Comparison of ENCODE assay signal across 15 cellular contexts in the genomic region with DNA sequence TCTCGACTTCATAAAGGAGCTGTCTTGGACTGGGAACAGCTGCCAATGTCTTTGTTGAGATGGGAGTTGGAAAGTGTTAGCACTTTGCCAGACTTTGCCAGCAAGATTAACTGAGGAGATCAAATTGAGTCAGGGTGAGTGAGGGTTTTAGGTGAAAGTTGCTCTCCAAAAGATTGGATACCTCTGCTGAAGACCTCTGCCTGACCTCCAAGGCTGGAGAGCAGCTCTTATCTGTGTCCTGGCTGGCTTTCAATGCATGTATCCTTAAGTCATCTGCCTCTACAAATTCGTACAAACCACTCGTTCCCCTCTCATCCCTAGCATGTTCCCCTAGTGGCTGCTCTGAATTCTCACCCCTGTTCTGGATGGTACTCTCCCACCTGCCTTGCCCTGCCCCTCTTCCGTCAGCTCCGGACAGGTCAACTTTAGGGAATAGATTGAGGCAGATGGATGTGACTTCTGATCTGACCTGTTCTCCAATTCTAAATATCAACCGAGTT. TPM values are rescaled to one million over a fixed set of nuclear protein-coding genes. Genes with fewer than 3 reads are reported as not detected.
DNase-seq lines count a peak whose midpoint lies in the region; ATAC-seq and TF ChIP-seq lines count a peak whose summit lies in the region.
"Had no signal": no experiment of that assay in that cellular context is flagged by ENCODE, and none has a peak within 500 bp of the region (broad histone marks: within the 10 kb centered on the region; RNA-seq: fewer than 3 reads in every experiment).

A gene with protein sequence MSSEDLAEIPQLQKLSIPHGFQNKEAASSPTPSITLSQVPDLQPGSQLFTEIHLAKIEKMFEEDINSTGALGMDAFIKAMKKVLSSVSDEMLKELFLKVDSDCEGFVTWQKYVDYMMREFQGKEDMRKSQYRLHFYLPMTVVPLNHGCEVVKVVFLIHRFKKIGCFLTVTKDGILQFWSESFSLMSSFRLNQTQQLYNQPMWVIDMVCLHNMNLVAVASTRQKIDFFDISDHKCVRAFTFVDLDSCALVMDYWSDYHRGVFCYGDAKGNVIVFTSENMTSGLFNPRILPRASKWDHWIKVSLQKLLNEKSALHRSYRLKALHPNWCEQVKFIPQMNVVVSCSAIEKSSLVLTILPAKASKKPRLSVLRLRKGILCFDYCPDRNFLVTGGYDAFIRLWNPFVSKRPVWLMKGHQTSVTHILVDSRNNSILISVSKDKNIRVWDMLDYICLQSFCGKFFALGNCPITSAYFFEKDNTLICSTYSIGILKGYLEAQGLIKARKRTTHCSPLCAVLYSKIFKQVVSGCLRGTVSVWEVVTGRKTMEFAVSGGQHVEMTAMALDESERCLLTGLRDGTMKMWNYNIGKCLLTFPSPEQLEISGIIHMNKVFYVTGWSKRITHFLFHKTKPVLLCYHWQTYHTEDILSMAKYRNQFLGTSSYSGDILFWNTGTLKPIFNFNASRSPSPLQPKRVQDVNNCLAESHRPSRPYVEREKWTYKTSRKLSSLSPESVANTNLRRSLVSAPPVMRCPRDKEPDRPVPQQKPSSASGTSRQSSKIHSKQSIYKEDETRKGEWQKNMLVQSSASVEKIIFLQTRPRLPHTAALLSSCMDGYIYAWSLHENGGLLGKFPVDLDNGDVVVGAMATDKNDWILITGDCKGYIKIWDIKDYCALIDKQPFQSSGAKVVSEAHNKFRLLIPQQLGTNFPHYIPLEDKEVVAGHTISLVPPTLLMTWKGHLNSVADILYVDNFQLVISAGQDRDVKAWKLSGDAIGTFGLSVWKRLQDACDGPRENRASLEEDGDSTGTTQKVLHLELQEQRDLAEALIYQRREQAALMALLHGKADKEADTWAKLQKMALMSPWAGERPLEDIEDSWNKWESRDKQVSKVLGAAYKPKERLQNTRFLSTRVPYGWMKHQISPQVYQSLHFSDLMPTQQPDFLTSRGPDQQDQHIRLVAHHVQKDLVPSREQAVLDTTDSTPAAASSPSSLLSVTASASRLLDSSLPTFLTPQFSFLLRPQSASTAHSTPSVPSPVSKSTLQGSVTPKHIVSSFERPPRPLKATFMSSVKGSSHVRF (plus strand): TSS at position 51 of the 500 bp plus-strand sequence. CDS start 4,870 bp downstream, outside the sequence.

- no peaks in the 10 kb centered on the region for H3K27me3 ChIP-seq in DOHH2 (ENCODE audit: control insufficient read depth, low read length)
- H3K27me3 ChIP-seq: testis had no signal

- DNase-seq in activated CD4-positive, alpha-beta T cell treated with anti-CD3 and anti-CD28 coated beads for 36 hours: no peak
- DNase-seq in activated CD4-positive, alpha-beta T cell treated with anti-CD3 and anti-CD28 coated beads, Interleukin-2, amount 50 U/mL, for 4 hours: no peak
- no peak for DNase-seq in activated T-helper 1 cell treated with anti-CD3 and anti-CD28 coated beads, Interleukin-12 subunit alpha, Interleukin-12 subunit beta, Interleukin-2, Interleukin-4 antibody, amounts not matched to agents 30 ng/mL and 10 ng/mL and 1 ng/mL, durations not matched to agents 14 hours and 24 hours and 36 hours (ENCODE audit: low spot score)
- no peak for DNase-seq in immature natural killer cell
- DNase-seq in dedifferentiated amniotic fluid mesenchymal stem cell (ENCODE audit: extremely low spot score): no peak
- DNase-seq in left lobe of liver (ENCODE audit: low spot score): no peak
- no peak for DNase-seq in omental fat pad (ENCODE audit: low spot score)
- DNase-seq: anterior cingulate cortex, foreskin melanocyte, SK-N-SH, testis had no signal

- no peaks in the 10 kb centered on the region for H4K20me1 ChIP-seq in DOHH2 (ENCODE audit: control insufficient read depth, insufficient read depth, low read depth, low read length)

- H3K36me3 ChIP-seq in DOHH2 (ENCODE audit: control insufficient read depth, low read length): peaks cover 12% of the 10 kb centered on the region
- H3K36me3 ChIP-seq: prostate gland had no signal

- POLR2A ChIA-PET in activated CD4-positive, alpha-beta T cell treated with anti-CD3 and anti-CD28 coated beads for 36 hours (lab: Charles Lee): no interaction called here

- no peaks in the 10 kb centered on the region for H3K27me3 Mint-ChIP-seq in activated CD4-positive, alpha-beta T cell treated with anti-CD3 and anti-CD28 coated beads for 36 hours
- H3K27me3 Mint-ChIP-seq in activated T-helper 1 cell treated with anti-CD3 and anti-CD28 coated beads, Interleukin-12 subunit alpha, Interleukin-12 subunit beta, Interleukin-2, Interleukin-4 antibody, amounts not matched to agents 30 ng/mL and 10 ng/mL and 1 ng/mL, durations not matched to agents 14 hours and 24 hours and 36 hours (ENCODE audit: insufficient read depth): no peaks in the 10 kb centered on the region
- H3K27me3 Mint-ChIP-seq in immature natural killer cell (ENCODE audit: low read depth in 3 of 3): peaks cover 0 to 3% (median 2%) of the 10 kb centered on the region in 3 donors

- no peak within 1 kb of the TSS for H3K27ac ChIP-seq in DOHH2 (ENCODE audit: low read depth, low read length)
- H3K27ac ChIP-seq: prostate gland, testis had no signal

- intact Hi-C loops in activated CD4-positive, alpha-beta T cell treated with anti-CD3 and anti-CD28 coated beads for 36 hours (cut with DNase I, micrococcal nuclease): no loop called here
- intact Hi-C loops in activated T-helper 1 cell treated with anti-CD3 and anti-CD28 coated beads, Interleukin-12 subunit alpha, Interleukin-12 subunit beta, Interleukin-2, Interleukin-4 antibody, amounts not matched to agents 30 ng/mL and 10 ng/mL and 1 ng/mL, durations not matched to agents 14 hours and 24 hours and 36 hours (cut with micrococcal nuclease): no loop called here

- peaks cover 4% of the 10 kb centered on the region; the same call in 1 of the 2 replicates for H3F3A ChIP-seq in DOHH2 (ENCODE audit: control insufficient read depth, insufficient read depth)

- no peaks in the 10 kb centered on the region for H3K9me2 ChIP-seq in DOHH2 (replicated peaks; ENCODE audit: control insufficient read depth, low read length)
- H3K9me2 ChIP-seq: SK-N-SH had no signal

- H3K9me3 ChIP-seq in DOHH2 (ENCODE audit: control insufficient read depth, insufficient read depth, low read length): no peaks in the 10 kb centered on the region
- H3K9me3 ChIP-seq: prostate gland, SK-N-SH, testis had no signal

- ATAC-seq in activated CD4-positive, alpha-beta T cell treated with anti-CD3 and anti-CD28 coated beads for 36 hours: no peak
- ATAC-seq in left lobe of liver (no peak), omental fat pad (ENCODE audit: low FRiP score) (no peak)

- peak within 1 kb of the TSS; percentile 63 for H3K27ac Mint-ChIP-seq in activated CD4-positive, alpha-beta T cell treated with anti-CD3 and anti-CD28 coated beads for 36 hours
- H3K27ac Mint-ChIP-seq in activated T-helper 1 cell treated with anti-CD3 and anti-CD28 coated beads, Interleukin-12 subunit alpha, Interleukin-12 subunit beta, Interleukin-2, Interleukin-4 antibody, amounts not matched to agents 30 ng/mL and 10 ng/mL and 1 ng/mL, durations not matched to agents 14 hours and 24 hours and 36 hours: peak within 1 kb of the TSS; percentile 32
- peak within 1 kb of the TSS; percentile 29 to 84 (median 72) for H3K27ac Mint-ChIP-seq in immature natural killer cell
- H3K27ac Mint-ChIP-seq: mesothelial cell of epicardium had no signal

- H3K9me3 Mint-ChIP-seq in activated CD4-positive, alpha-beta T cell treated with anti-CD3 and anti-CD28 coated beads for 36 hours (ENCODE audit: low read depth): no peaks in the 10 kb centered on the region
- H3K9me3 Mint-ChIP-seq in activated T-helper 1 cell treated with anti-CD3 and anti-CD28 coated beads, Interleukin-12 subunit alpha, Interleukin-12 subunit beta, Interleukin-2, Interleukin-4 antibody, amounts not matched to agents 30 ng/mL and 10 ng/mL and 1 ng/mL, durations not matched to agents 14 hours and 24 hours and 36 hours: no peaks in the 10 kb centered on the region
- no peaks in the 10 kb centered on the region for H3K9me3 Mint-ChIP-seq in immature natural killer cell
- H3K9me3 Mint-ChIP-seq: mesothelial cell of epicardium had no signal

- no peak within 1 kb of the TSS for H3K4me3 ChIP-seq in DOHH2 (ENCODE audit: low read length)
- H3K4me3 ChIP-seq: prostate gland, testis had no signal

- CTCF ChIA-PET in activated CD4-positive, alpha-beta T cell treated with anti-CD3 and anti-CD28 coated beads for 36 hours (lab: Charles Lee): interaction anchor here (0.7 kb wide), 1 partner anchor 68 kb away, joined by 3 read pairs; no protein-coding TSS in a partner anchor

- no peaks in the 10 kb centered on the region for H3K79me2 ChIP-seq in DOHH2 (ENCODE audit: control insufficient read depth, low read length)

- no peak within 1 kb of the TSS for H3K4me3 Mint-ChIP-seq in activated CD4-positive, alpha-beta T cell treated with anti-CD3 and anti-CD28 coated beads for 36 hours
- H3K4me3 Mint-ChIP-seq in activated T-helper 1 cell treated with anti-CD3 and anti-CD28 coated beads, Interleukin-12 subunit alpha, Interleukin-12 subunit beta, Interleukin-2, Interleukin-4 antibody, amounts not matched to agents 30 ng/mL and 10 ng/mL and 1 ng/mL, durations not matched to agents 14 hours and 24 hours and 36 hours: no peak within 1 kb of the TSS
- no peak within 1 kb of the TSS for H3K4me3 Mint-ChIP-seq in immature natural killer cell
- H3K4me3 Mint-ChIP-seq: mesothelial cell of epicardium had no signal

- peak; percentile 29 for TF ChIP-seq CTCF in DOHH2 (IDR thresholded peaks at IDR 0.05; ENCODE audit: low read depth, low read length, poor library complexity, severe bottlenecking)
- no peak for TF ChIP-seq CTCF in omental fat pad (IDR thresholded peaks at IDR 0.05)

- no peaks in the 10 kb centered on the region for H3K4me1 ChIP-seq in DOHH2 (ENCODE audit: control insufficient read depth, low read length)
- H3K4me1 ChIP-seq: prostate gland had no signal

- H3K4me2 ChIP-seq in DOHH2 (ENCODE audit: low read length): no peak within 1 kb of the TSS
- H3K4me2 ChIP-seq: SK-N-SH had no signal

- H3K4me1 Mint-ChIP-seq in activated CD4-positive, alpha-beta T cell treated with anti-CD3 and anti-CD28 coated beads for 36 hours: peaks cover 20% of the 10 kb centered on the region
- H3K4me1 Mint-ChIP-seq in activated T-helper 1 cell treated with anti-CD3 and anti-CD28 coated beads, Interleukin-12 subunit alpha, Interleukin-12 subunit beta, Interleukin-2, Interleukin-4 antibody, amounts not matched to agents 30 ng/mL and 10 ng/mL and 1 ng/mL, durations not matched to agents 14 hours and 24 hours and 36 hours (ENCODE audit: low read depth): peaks cover 15% of the 10 kb centered on the region
- H3K4me1 Mint-ChIP-seq in immature natural killer cell: peaks cover 28 to 50% of the 10 kb centered on the region in 2 donors

- peaks cover 16% of the 10 kb centered on the region for H3K36me3 Mint-ChIP-seq in activated CD4-positive, alpha-beta T cell treated with anti-CD3 and anti-CD28 coated beads for 36 hours (ENCODE audit: low read depth)
- peaks cover 17% of the 10 kb centered on the region for H3K36me3 Mint-ChIP-seq in activated T-helper 1 cell treated with anti-CD3 and anti-CD28 coated beads, Interleukin-12 subunit alpha, Interleukin-12 subunit beta, Interleukin-2, Interleukin-4 antibody, amounts not matched to agents 30 ng/mL and 10 ng/mL and 1 ng/mL, durations not matched to agents 14 hours and 24 hours and 36 hours (ENCODE audit: low read depth)
- H3K36me3 Mint-ChIP-seq in immature natural killer cell: peaks cover 4 to 25% (median 7%) of the 10 kb centered on the region in 3 donors

RNA-seq across cellular contexts. Expression of the gene that starts here (rescaled TPM):
- under 1 TPM; 0.37 to 0.40 TPM for total RNA-seq in activated CD4-positive, alpha-beta T cell treated with anti-CD3 and anti-CD28 coated beads for 36 hours
- 0.05 and 0.39 TPM in 2 replicates for total RNA-seq in activated T-helper 1 cell treated with anti-CD3 and anti-CD28 coated beads, Interleukin-12 subunit alpha, Interleukin-12 subunit beta, Interleukin-2, Interleukin-4 antibody, amounts not matched to agents 30 ng/mL and 10 ng/mL and 1 ng/mL, durations not matched to agents 14 hours and 24 hours and 36 hours
- under 1 TPM in 1 of 3 donors, not detected in 2; 0.20 TPM for polyA plus RNA-seq in immature natural killer cell
- total RNA-seq in left lobe of liver: 0.15 TPM
- under 1 TPM in 1 of 4 donors, not detected in 3; 0.24 TPM for total RNA-seq in omental fat pad
- total RNA-seq: HT1080 had no signal
- polyA plus RNA-seq: SK-N-SH had no signal
